Comparison of ENCODE assay signal across 28 cellular contexts in the genomic region with DNA sequence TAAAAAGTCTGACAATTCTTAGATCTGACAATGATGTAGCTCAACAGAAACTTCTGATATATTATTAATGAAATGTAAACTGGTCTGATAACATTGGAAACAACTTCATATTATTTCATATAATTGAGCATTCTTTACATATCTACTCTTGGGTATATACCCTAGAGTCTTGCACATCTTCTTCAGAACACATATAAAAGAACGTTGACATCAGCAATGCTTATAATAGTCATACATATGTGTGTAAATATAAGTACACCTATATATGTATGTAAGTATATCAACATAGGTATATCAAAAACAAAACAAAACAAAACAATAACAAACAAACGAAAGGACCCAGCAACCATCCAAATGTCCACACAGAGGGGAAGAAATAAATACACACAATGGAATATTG.
"Had no signal": no experiment of that assay in that cellular context is flagged by ENCODE, and none has a peak within 500 bp of the region (broad histone marks: within the 10 kb centered on the region; RNA-seq: fewer than 3 reads in every experiment).

No MANE protein-coding gene starts in this region.

- H3K27ac ChIP-seq: brain microvascular endothelial cell, colonic mucosa, epithelial cell of prostate, esophagus squamous epithelium had no signal

- H3K27me3 ChIP-seq: brain microvascular endothelial cell, colonic mucosa, esophagus squamous epithelium had no signal

- DNase-seq: activated CD4-positive, alpha-beta memory T cell treated with anti-CD3 and anti-CD28 coated beads for 36 hours; activated CD4-positive, alpha-beta T cell treated with anti-CD3 and anti-CD28 coated beads for 36 hours; activated CD4-positive, alpha-beta T cell treated with anti-CD3 and anti-CD28 coated beads, Interleukin-2, amount 10 ng/mL, durations not matched to agents 24 days and 14 days; activated CD4-positive, CD25-positive, alpha-beta regulatory T cell; activated CD4-positive, CD25-positive, alpha-beta regulatory T cell treated with anti-CD3 and anti-CD28 coated beads, Interleukin-2, amount 50 U/mL, for 72 hours; activated CD8-positive, alpha-beta memory T cell treated with anti-CD3 and anti-CD28 coated beads, Interleukin-2, amount 50 U/mL, for 48 hours; activated effector memory CD4-positive, alpha-beta T cell treated with Interleukin-2 at 50 U/mL for 16 hours; activated gamma-delta T cell treated with Interleukin-2 at 50 U/mL for 16 hours; activated naive CD4-positive, alpha-beta T cell treated with anti-CD3 and anti-CD28 coated beads, Interleukin-2, amount 50 U/mL, for 16 hours; activated naive CD4-positive, alpha-beta T cell treated with Interleukin-2 at 50 U/mL for 16 hours; activated T-cell treated with anti-CD3 and anti-CD28 coated beads for 4 hours; activated T-cell treated with anti-CD3 and anti-CD28 coated beads, Interleukin-2, amount 50 U/mL, for 24 hours; activated T-cell treated with anti-CD3 and anti-CD28 coated beads, Interleukin-2, amount 50 U/mL, for 72 hours; amniotic stem cell; anterior cingulate cortex; brain microvascular endothelial cell; central memory CD4-positive, alpha-beta T cell; cerebellar nuclear complex; colonic mucosa; effector CD8-positive, alpha-beta T cell; esophagus squamous epithelium; foreskin melanocyte; T-helper 2 cell had no signal

- H3K4me3 Mint-ChIP-seq: activated CD4-positive, alpha-beta memory T cell treated with anti-CD3 and anti-CD28 coated beads for 36 hours; activated CD4-positive, alpha-beta T cell treated with anti-CD3 and anti-CD28 coated beads for 36 hours; activated CD4-positive, alpha-beta T cell treated with anti-CD3 and anti-CD28 coated beads, Interleukin-2, amount 10 ng/mL, durations not matched to agents 24 days and 14 days; activated naive CD8-positive, alpha-beta T cell; activated T-cell treated with anti-CD3 and anti-CD28 coated beads, Interleukin-2, amount 50 U/mL, for 24 hours; activated T-cell treated with anti-CD3 and anti-CD28 coated beads, Interleukin-2, amount 50 U/mL, for 72 hours; activated T-helper 17 cell treated with anti-CD3 and anti-CD28 coated beads, Interleukin-2, amount 50 U/mL, for 72 hours had no signal

- H3K36me3 ChIP-seq: colonic mucosa, esophagus squamous epithelium had no signal

- H3K9me3 ChIP-seq: colonic mucosa, esophagus squamous epithelium had no signal

- H3K27me3 Mint-ChIP-seq: activated CD4-positive, alpha-beta memory T cell treated with anti-CD3 and anti-CD28 coated beads for 36 hours; activated CD4-positive, alpha-beta T cell treated with anti-CD3 and anti-CD28 coated beads for 36 hours; activated CD4-positive, alpha-beta T cell treated with anti-CD3 and anti-CD28 coated beads, Interleukin-2, amount 10 ng/mL, durations not matched to agents 24 days and 14 days; activated naive CD8-positive, alpha-beta T cell; activated T-cell treated with anti-CD3 and anti-CD28 coated beads, Interleukin-2, amount 50 U/mL, for 24 hours; activated T-helper 17 cell treated with anti-CD3 and anti-CD28 coated beads, Interleukin-2, amount 50 U/mL, for 72 hours had no signal

- FAIRE-seq: astrocyte, endothelial cell of umbilical vein had no signal

- H3K4me3 ChIP-seq: colonic mucosa, esophagus squamous epithelium had no signal

- H3K9me3 Mint-ChIP-seq: activated CD4-positive, alpha-beta T cell treated with anti-CD3 and anti-CD28 coated beads, Interleukin-2, amount 10 ng/mL, durations not matched to agents 24 days and 14 days; activated T-helper 17 cell treated with anti-CD3 and anti-CD28 coated beads, Interleukin-2, amount 50 U/mL, for 72 hours had no signal

- ATAC-seq: activated CD4-positive, alpha-beta T cell treated with anti-CD3 and anti-CD28 coated beads for 36 hours; activated T-cell treated with anti-CD3 and anti-CD28 coated beads, Interleukin-2, amount 50 U/mL, for 72 hours; activated T-helper 17 cell treated with anti-CD3 and anti-CD28 coated beads, Interleukin-2, amount 50 U/mL, for 72 hours had no signal

- H3K27ac Mint-ChIP-seq: activated CD4-positive, alpha-beta memory T cell treated with anti-CD3 and anti-CD28 coated beads for 36 hours; activated CD4-positive, alpha-beta T cell treated with anti-CD3 and anti-CD28 coated beads for 36 hours; activated CD4-positive, alpha-beta T cell treated with anti-CD3 and anti-CD28 coated beads, Interleukin-2, amount 10 ng/mL, durations not matched to agents 24 days and 14 days; activated naive CD8-positive, alpha-beta T cell; activated T-cell treated with anti-CD3 and anti-CD28 coated beads, Interleukin-2, amount 50 U/mL, for 24 hours; activated T-cell treated with anti-CD3 and anti-CD28 coated beads, Interleukin-2, amount 50 U/mL, for 72 hours; activated T-helper 17 cell treated with anti-CD3 and anti-CD28 coated beads, Interleukin-2, amount 50 U/mL, for 72 hours had no signal

- H3K4me1 ChIP-seq: colonic mucosa had no signal
